ENCODE assay signal across 9 cellular contexts in genomic region chr16:86507173-86508027, GRCh38. TPM values are rescaled to one million over a fixed set of nuclear protein-coding genes. Genes with fewer than 3 reads are reported as not detected.
DNase-seq lines count a peak whose midpoint lies in the region; ATAC-seq and TF ChIP-seq lines count a peak whose summit lies in the region.
"Had no signal": no experiment of that assay in that cellular context is flagged by ENCODE, and none has a peak within 500 bp of the region (broad histone marks: within the 10 kb centered on the region; RNA-seq: fewer than 3 reads in every experiment).

No MANE protein-coding gene starts in this region.

- ATAC-seq in HG02884 (IDR thresholded peaks at IDR 0.05; ENCODE audit: unreplicated experiment), result no peak

- peaks cover 5 to 22% of the 10 kb centered on the region in 2 donors for H3K4me1 ChIP-seq in esophagus (ENCODE audit: control insufficient read depth in 2 of 2, insufficient read depth in 2 of 2, low read length in 1 of 2)

- peaks cover 2% of the 10 kb centered on the region; the same call in 1 of the 2 replicates for H3K36me3 ChIP-seq in BJ (ENCODE audit: control insufficient read depth, insufficient read depth, low read length)
- peaks cover 66% of the 10 kb centered on the region for H3K36me3 ChIP-seq in MG63
- H3K36me3 ChIP-seq in esophagus (ENCODE audit: control insufficient read depth in 2 of 2, insufficient read depth in 2 of 2, low read length in 1 of 2), result no peaks in the 10 kb centered on the region

- no peaks in the 10 kb centered on the region for H3K9me3 Mint-ChIP-seq in neural crest cell

- H3K36me3 Mint-ChIP-seq in neural crest cell (ENCODE audit: low read depth), result no peaks in the 10 kb centered on the region

- no peak overlapping the region for H3K27ac Mint-ChIP-seq in neural crest cell (ENCODE audit: unreplicated experiment)

- no peak for TF ChIP-seq CTCF in BJ (IDR thresholded peaks at IDR 0.05; ENCODE audit: insufficient read depth, low read depth, low read length)
- no peak for TF ChIP-seq CTCF in neural crest cell (conservative IDR thresholded peaks at IDR 0.05)

- H3K27me3 ChIP-seq in BJ (ENCODE audit: control insufficient read depth, insufficient read depth, low read length) (peaks cover 13% of the 10 kb centered on the region), MG63 (no peaks in the 10 kb centered on the region), esophagus (ENCODE audit: control insufficient read depth in 1 of 2, insufficient read depth in 2 of 2, low read length in 2 of 2) (peaks cover 9 to 18% of the 10 kb centered on the region in 2 donors)

- DNase-seq in BJ (ENCODE audit: low read depth) (no peak), MG63 (peak; percentile 69), neural crest cell (ENCODE audit: low read depth, low spot score) (no peak), NOMO-1 (lab: John Stamatoyannopoulos, UW; ENCODE audit: unreplicated experiment in 2 of 2) (no peak), medulla oblongata (ENCODE audit: extremely low spot score) (no peak), NCI-H2227 (lab: John Stamatoyannopoulos, UW; ENCODE audit: unreplicated experiment) (no peak)
- DNase-seq: DMS 273 treated with DMSO at 0.1 percent for 48 hours had no signal

- peaks cover 91% of the 10 kb centered on the region for H3K27me3 Mint-ChIP-seq in neural crest cell (ENCODE audit: low read depth)

- peaks cover 17% of the 10 kb centered on the region for H3K4me1 Mint-ChIP-seq in neural crest cell

- POLR2A ChIA-PET in BJ (lab: Charles Lee), result no interaction called here

- H3K9me3 ChIP-seq in MG63, result no peaks in the 10 kb centered on the region
- peaks cover 0 to 2% of the 10 kb centered on the region in 2 donors for H3K9me3 ChIP-seq in esophagus (ENCODE audit: control insufficient read depth in 2 of 2, insufficient read depth in 1 of 2, low read depth in 1 of 2, low read length in 1 of 2)

- H3K4me3 Mint-ChIP-seq in neural crest cell, result peak overlapping the region; percentile 56

- H3K4me3 ChIP-seq in BJ (ENCODE audit: low read depth, low read length) (peak overlapping the region; percentile 81), MG63 (peak overlapping the region; percentile 69), esophagus (ENCODE audit: low read depth in 1 of 2, low read length in 2 of 2) (peak overlapping the region; percentile 53 to 64)

- 13 to 21% methylated on average over 36 to 37 of the region's 37 CpGs for WGBS in esophagus, 2 donors

- CTCF ChIA-PET in BJ (lab: Yijun Ruan, JAX), result interaction anchor here (2.0 kb wide), 1 partner anchor 10 kb away, joined by 9 read pairs; no protein-coding TSS in a partner anchor

- peak overlapping the region; percentile 92 to 94 for H3K27ac ChIP-seq in esophagus (ENCODE audit: low read depth in 2 of 2, low read length in 1 of 2)

RNA-seq across cellular contexts. Expression of gene FOXF1, which starts 2.9 kb away (rescaled TPM):
- polyA plus RNA-seq in BJ (2011; rRNA removed), result 6.0 and 7.7 TPM in 2 replicates
- 4.8 and 6.0 TPM in 2 replicates for polyA minus RNA-seq in BJ (2011; rRNA and poly(A)+ RNA removed)
- 8.9 and 13.0 TPM in 2 replicates for total RNA-seq in MG63 (2014; rRNA removed; shearing (Covaris generic); ENCODE audit: low replicate concordance)
- 1 to 10 TPM; 2.1 to 4.6 TPM for polyA plus RNA-seq in esophagus
- not detected in 2 replicates for total RNA-seq in neural crest cell

RNA-seq across cellular contexts. Expression of gene MTHFSD, which starts 47.6 kb away (rescaled TPM):
- polyA plus RNA-seq in BJ (2011; rRNA removed) (16.0 and 17.2 TPM in 2 replicates), esophagus (10 to 100 TPM in 1 of 2 donors, 1 to 10 TPM in 1; 9.7 to 14.1 TPM)
- polyA minus RNA-seq in BJ (2011; rRNA and poly(A)+ RNA removed), result 16.3 and 17.8 TPM in 2 replicates
- 40.8 and 43.8 TPM in 2 replicates for total RNA-seq in MG63 (2014; rRNA removed; shearing (Covaris generic); ENCODE audit: low replicate concordance)
- 14.0 and 16.8 TPM in 2 replicates for total RNA-seq in neural crest cell

RNA-seq across cellular contexts. Expression of gene FOXC2, which starts 59.2 kb away (rescaled TPM):
- polyA plus RNA-seq in BJ (2011; rRNA removed) (0.39 and 0.63 TPM in 2 replicates), esophagus (under 1 TPM; 0.10 to 0.18 TPM)
- 0.76 and 1.2 TPM in 2 replicates for polyA minus RNA-seq in BJ (2011; rRNA and poly(A)+ RNA removed)
- total RNA-seq in MG63 (2014; rRNA removed; shearing (Covaris generic); ENCODE audit: low replicate concordance), result 4.6 and 7.1 TPM in 2 replicates
- 0.11 TPM in 1 of 2 replicates, not detected in the other for total RNA-seq in neural crest cell
